10 cellular contexts compared by ENCODE assay signal in the genomic region with DNA sequence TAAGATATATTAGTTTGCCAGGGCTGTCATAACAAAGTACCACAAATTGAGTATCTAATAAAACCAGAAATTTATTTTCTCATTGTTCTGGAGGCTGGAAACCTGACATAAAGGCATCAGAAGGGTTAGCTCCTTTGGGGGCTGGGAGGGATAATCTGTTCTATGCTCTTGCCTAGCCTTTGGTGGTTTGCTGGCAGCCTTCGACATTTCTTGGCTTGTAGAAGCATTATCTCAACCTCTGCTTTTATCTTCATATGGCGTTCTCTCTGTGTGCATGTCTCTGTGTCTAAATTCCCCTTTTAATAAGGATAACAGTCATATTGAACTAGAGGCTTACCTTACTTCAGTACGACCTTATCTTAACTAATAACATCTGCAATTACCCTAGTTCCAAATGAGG. TPM values are rescaled to one million over a fixed set of nuclear protein-coding genes. Genes with fewer than 3 reads are reported as not detected.
"Had no signal": no experiment of that assay in that cellular context is flagged by ENCODE, and none has a peak within 500 bp of the region (broad histone marks: within the 10 kb centered on the region; RNA-seq: fewer than 3 reads in every experiment).

No MANE protein-coding gene starts in this region.

- ATAC-seq: HCT116, K562 had no signal

- H3K27ac ChIP-seq: HL-60 had no signal

- H3K9me3 ChIP-seq: HAP-1 had no signal

- DNase-seq: GOT3, H7, HFFc6, IMR-90 had no signal

- H3K36me3 ChIP-seq: HAP-1 had no signal

- H3K4me3 ChIP-seq: HAP-1, K562 had no signal

- FAIRE-seq: K562 had no signal

- H3K4me1 ChIP-seq: HAP-1 had no signal

RNA-seq across cellular contexts. Expression of gene NT5C1B, which starts 22.8 kb away (rescaled TPM):
- total RNA-seq: H4, H7, HFFc6, HT1080, IMR-90, K562 had no signal
- polyA plus RNA-seq: IMR-90 had no signal
